ENCODE assay signal across 10 cellular contexts in genomic region chr1:19010995-19011696, GRCh38. TPM values are rescaled to one million over a fixed set of nuclear protein-coding genes. Genes with fewer than 3 reads are reported as not detected.
DNase-seq lines count a peak whose midpoint lies in the region; ATAC-seq and TF ChIP-seq lines count a peak whose summit lies in the region.
"Had no signal": no experiment of that assay in that cellular context is flagged by ENCODE, and none has a peak within 500 bp of the region (broad histone marks: within the 10 kb centered on the region; RNA-seq: fewer than 3 reads in every experiment).

No MANE protein-coding gene starts in this region.

- peaks cover 0 to 4% of the 10 kb centered on the region in 2 donors for H3K9me3 Mint-ChIP-seq in activated naive CD4-positive, alpha-beta T cell treated with anti-CD3 and anti-CD28 coated beads, Interleukin-2, amount 50 U/mL, for 72 hours
- H3K9me3 Mint-ChIP-seq: immature natural killer cell had no signal

- in situ Hi-C loops in SK-MEL-5 (cut with HindIII; ENCODE audit: low pct_unique_long_range_greater_than_20kb, low sequenced_read_pairs) = no loop called here

- H3K27ac ChIP-seq in right atrium auricular region = peak overlapping the region; percentile 48 to 59
- H3K27ac ChIP-seq: 22Rv1 had no signal

- H3K4me3 ChIP-seq in right atrium auricular region = no peak overlapping the region

- DNase-seq in DMS 273 (lab: John Stamatoyannopoulos, UW; ENCODE audit: unreplicated experiment) (peak; percentile 24), DMS 273 treated with DMSO at 0.1 percent for 48 hours (lab: John Stamatoyannopoulos, UW) (no peak), SK-MEL-5 (ENCODE audit: low read depth, low spot score) (peak; percentile 52), right atrium auricular region (ENCODE audit: low spot score) (peak; percentile 92), smooth muscle cell of the brain vasculature (ENCODE audit: low read depth, low spot score) (peak; percentile 84), pons (ENCODE audit: low spot score) (no peak)
- DNase-seq in activated naive CD4-positive, alpha-beta T cell treated with anti-CD3 and anti-CD28 coated beads, Interleukin-2, amount 50 U/mL, for 72 hours (ENCODE audit: low spot score in 2 of 2) = peak; percentile 78 to 90

- no peaks in the 10 kb centered on the region for H3K27me3 ChIP-seq in right atrium auricular region

- no peaks in the 10 kb centered on the region for H3K36me3 Mint-ChIP-seq in activated naive CD4-positive, alpha-beta T cell treated with anti-CD3 and anti-CD28 coated beads, Interleukin-2, amount 50 U/mL, for 72 hours
- H3K36me3 Mint-ChIP-seq: immature natural killer cell had no signal

- peak overlapping the region; percentile 91 to 93 for H3K27ac Mint-ChIP-seq in activated naive CD4-positive, alpha-beta T cell treated with anti-CD3 and anti-CD28 coated beads, Interleukin-2, amount 50 U/mL, for 72 hours

- TF ChIP-seq CTCF in right atrium auricular region (IDR thresholded peaks at IDR 0.05) = no peak

- peak; percentile 94 to 98 for ATAC-seq in activated naive CD4-positive, alpha-beta T cell treated with anti-CD3 and anti-CD28 coated beads, Interleukin-2, amount 50 U/mL, for 72 hours
- no peak for ATAC-seq in HG02884 (IDR thresholded peaks at IDR 0.05; ENCODE audit: unreplicated experiment)

- no peaks in the 10 kb centered on the region for H3K36me3 ChIP-seq in right atrium auricular region

- peaks cover 0 to 7% of the 10 kb centered on the region in 2 donors for H3K4me1 ChIP-seq in right atrium auricular region

- H3K9me3 ChIP-seq in right atrium auricular region = no peaks in the 10 kb centered on the region

RNA-seq across cellular contexts. Expression of gene IFFO2, which starts 54.7 kb away (rescaled TPM):
- 6.2 and 6.4 TPM in 2 replicates for total RNA-seq in SK-MEL-5 (2014; rRNA removed; shearing (Covaris generic))
- 7.9 and 8.0 TPM in 2 replicates for polyA plus RNA-seq in SK-MEL-5 (2015; cell fraction: cytosol; rRNA removed)
- 4.9 and 5.7 TPM in 2 replicates for polyA plus RNA-seq in SK-MEL-5 (2015; cell fraction: nucleus; rRNA removed)
- 10 to 100 TPM; 27.3 to 41.7 TPM for total RNA-seq in activated naive CD4-positive, alpha-beta T cell treated with anti-CD3 and anti-CD28 coated beads, Interleukin-2, amount 50 U/mL, for 72 hours
- total RNA-seq in right atrium auricular region = 10 to 100 TPM in 1 of 2 donors, 1 to 10 TPM in 1; 2.3 to 14.0 TPM

Comparison
In these comparisons a context has a peak if more than half of its experiments do, and no peak if none do; other contexts are left out.
1. DNase-seq: peak in DMS 273 (single experiment), SK-MEL-5 (single experiment), activated naive CD4-positive, alpha-beta T cell treated with anti-CD3 and anti-CD28 coated beads, Interleukin-2, amount 50 U/mL, for 72 hours (2 of 2), right atrium auricular region (single experiment) and smooth muscle cell of the brain vasculature (single experiment); none in DMS 273 treated with DMSO at 0.1 percent for 48 hours (single experiment) and pons (single experiment).